22 cellular contexts compared by ENCODE assay signal in the genomic region with DNA sequence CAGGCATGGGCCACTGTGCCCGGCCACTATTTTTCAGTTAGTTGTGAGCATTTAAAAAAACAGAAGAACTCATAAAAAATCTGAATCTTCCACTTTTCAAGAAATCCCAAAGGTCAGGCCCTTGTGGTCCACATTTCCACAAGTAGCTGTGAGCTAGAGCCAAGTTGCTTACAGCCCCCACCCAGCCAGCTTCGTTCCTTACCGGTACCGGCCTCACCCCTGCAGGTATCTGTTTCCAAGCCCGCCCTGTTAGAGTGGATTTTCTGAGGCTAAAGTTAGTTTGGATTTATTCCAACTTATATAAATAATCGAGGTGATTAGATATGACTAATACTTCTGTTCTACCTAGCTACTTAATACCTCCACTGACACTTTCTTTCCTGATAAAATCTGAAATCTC.
DNase-seq lines count a peak whose midpoint lies in the region; ATAC-seq, FAIRE-seq and TF ChIP-seq lines count a peak whose summit lies in the region.
"Had no signal": no experiment of that assay in that cellular context is flagged by ENCODE, and none has a peak within 500 bp of the region (broad histone marks: within the 10 kb centered on the region; RNA-seq: fewer than 3 reads in every experiment).

No MANE protein-coding gene starts in this region.

- H3K9me3 ChIP-seq in Loucy (ENCODE audit: insufficient read depth, low read depth, low read length): no peaks in the 10 kb centered on the region
- no peaks in the 10 kb centered on the region; the same call in 1 of the 2 replicates for H3K9me3 ChIP-seq in K562 (replicated peaks; ENCODE audit: control insufficient read depth, insufficient read depth, low read depth, low read length)
- no peaks in the 10 kb centered on the region for H3K9me3 ChIP-seq in small intestine (ENCODE audit: control insufficient read depth, low read depth)
- H3K9me3 ChIP-seq in breast epithelium: no peaks in the 10 kb centered on the region
- H3K9me3 ChIP-seq: A549, adrenal gland, vagina had no signal

- H3K4me1 ChIP-seq in Loucy (ENCODE audit: insufficient read depth, low read length, poor library complexity, severe bottlenecking) (peaks cover 72% of the 10 kb centered on the region), K562 (replicated peaks in 1 of 2; ENCODE audit: control insufficient read depth in 2 of 2, insufficient read depth in 2 of 2, low read length in 2 of 2) (peaks cover 7 to 42% of the 10 kb centered on the region in 2 experiments; a peak in 4 of 5 replicates), small intestine (ENCODE audit: control insufficient read depth in 2 of 2, insufficient read depth in 1 of 2, low read depth in 1 of 2, low read length in 1 of 2) (peaks cover 16 to 33% of the 10 kb centered on the region in 2 donors), breast epithelium (no peaks in the 10 kb centered on the region)

- CTCF ChIA-PET in activated CD4-positive, alpha-beta T cell treated with anti-CD3 and anti-CD28 coated beads, Interleukin-2, amount 10 ng/mL, durations not matched to agents 7 days and 5 days (lab: Charles Lee): interaction anchor here (0.6 to 1.9 kb wide), 4 partner anchors 10 to 156 kb away, joined by 3 to 10 read pairs (median 5); partner anchors contain the start of gene IQGAP2
- CTCF ChIA-PET in K562 (lab: Yijun Ruan, JAX; ENCODE audit: low intra/inter-chr PET ratio): no interaction called here

- H4K20me1 ChIP-seq in Loucy (ENCODE audit: insufficient read depth, low read length, poor library complexity, severe bottlenecking) (no peaks in the 10 kb centered on the region), K562 (replicated peaks; ENCODE audit: control insufficient read depth, insufficient read depth, low read length) (no peaks in the 10 kb centered on the region)

- FAIRE-seq in K562 (lab: Jason Lieb, UNC) (no peak), small intestine (lab: Jason Lieb, UNC) (peak; percentile 23)
- FAIRE-seq: A549, bronchial epithelial cell, GM12878, keratinocyte had no signal

- no peak for TF ChIP-seq RAD21 in K562 (CRISPR knock-in tag; conservative IDR thresholded peaks at IDR 0.05 in 1 of 2, IDR thresholded peaks at IDR 0.05 in 1 of 2)

- WGBS in K562 (ENCODE audit: insufficient coverage, low coverage, missing lambda C conversion rate): 48% methylated on average over 6 of the region's 6 CpGs
- 30 to 67% (median 49%) methylated on average over 6 of the region's 6 CpGs for WGBS in small intestine, 3 donors

- H3K27ac Mint-ChIP-seq in activated CD4-positive, alpha-beta T cell treated with anti-CD3 and anti-CD28 coated beads, Interleukin-2, amount 10 ng/mL, durations not matched to agents 7 days and 5 days: peak overlapping the region; percentile 95
- H3K27ac Mint-ChIP-seq: activated B cell treated with CpG ODN at 0.5 μM for 24 hours had no signal

- POLR2A ChIA-PET in activated CD4-positive, alpha-beta T cell treated with anti-CD3 and anti-CD28 coated beads, Interleukin-2, amount 10 ng/mL, durations not matched to agents 7 days and 5 days (lab: Charles Lee): interaction anchor here (2.7 kb wide), 1 partner anchor 138 kb away, joined by 12 read pairs; the partner anchor contains the start of gene IQGAP2
- POLR2A ChIA-PET in K562 (lab: Yijun Ruan, JAX): no interaction called here

- H3K4me3 Mint-ChIP-seq in activated CD4-positive, alpha-beta T cell treated with anti-CD3 and anti-CD28 coated beads, Interleukin-2, amount 10 ng/mL, durations not matched to agents 7 days and 5 days: peak overlapping the region; percentile 66
- H3K4me3 Mint-ChIP-seq: dendritic cell treated with granulocyte-macrophage colony-stimulating factor and Interleukin-4, amounts not matched to agents 40 ng/mL and 50 ng/mL, for 4 days had no signal

- no peak for TF ChIP-seq EP300 in K562 (IDR thresholded peaks at IDR 0.05; ENCODE audit: low read length)

- intact Hi-C loops in K562 (cut with micrococcal nuclease) (loop anchor here (5.0 kb wide), 2 partner anchors 60 to 205 kb away; no protein-coding TSS in a partner anchor), breast epithelium (cut with DNase I; ENCODE audit: low total_unique reads) (no loop called here)

- H3K9me3 Mint-ChIP-seq in activated CD4-positive, alpha-beta T cell treated with anti-CD3 and anti-CD28 coated beads, Interleukin-2, amount 10 ng/mL, durations not matched to agents 7 days and 5 days: peaks cover 2% of the 10 kb centered on the region
- H3K9me3 Mint-ChIP-seq: activated B cell treated with CpG ODN at 0.5 μM for 24 hours; dendritic cell treated with granulocyte-macrophage colony-stimulating factor and Interleukin-4, amounts not matched to agents 40 ng/mL and 50 ng/mL, for 4 days had no signal

- H3K4me1 Mint-ChIP-seq in activated CD4-positive, alpha-beta T cell treated with anti-CD3 and anti-CD28 coated beads, Interleukin-2, amount 10 ng/mL, durations not matched to agents 7 days and 5 days: peaks cover 81% of the 10 kb centered on the region

- no peak overlapping the region for H2AFZ ChIP-seq in Loucy (ENCODE audit: low read length)
- H2AFZ ChIP-seq in K562 (ENCODE audit: low read depth, low read length): no peak overlapping the region
- H2AFZ ChIP-seq: hepatocyte had no signal

- TF ChIP-seq CTCF in Loucy (conservative IDR thresholded peaks at IDR 0.05; ENCODE audit: low read length) (no peak), K562 (IDR thresholded peaks at IDR 0.05 in 2 of 3, conservative IDR thresholded peaks at IDR 0.05 in 1 of 3; ENCODE audit: insufficient read depth in 2 of 3, low read depth in 1 of 3, low read length in 3 of 3) (no peak), breast epithelium (IDR thresholded peaks at IDR 0.05) (no peak)

- H3K4me3 ChIP-seq in Loucy (ENCODE audit: low read length, poor library complexity, severe bottlenecking) (peak overlapping the region; percentile 68), K562 (no peak overlapping the region), small intestine (ENCODE audit: low read depth in 1 of 2, low read length in 2 of 2) (no peak overlapping the region), breast epithelium (no peak overlapping the region)
- H3K4me3 ChIP-seq: A549, adrenal gland, GM12878, hepatocyte, vagina had no signal

- H3K27ac ChIP-seq in K562 (ENCODE audit: extremely low read depth, low read depth, low read length): no peak overlapping the region; the same call in 2 of the 3 replicates
- peak overlapping the region; percentile 54 to 76 for H3K27ac ChIP-seq in small intestine (ENCODE audit: low read depth in 1 of 2, low read length in 1 of 2)
- peak overlapping the region in 1 of 2 donors; percentile 60 for H3K27ac ChIP-seq in breast epithelium
- H3K27ac ChIP-seq: A549, vagina had no signal

- no TSS peak for BruUV-seq in K562 (replicated peaks; lab: Mats Ljungman, UMichigan)

- H3F3A ChIP-seq in Loucy (ENCODE audit: low read depth): peaks cover 24% of the 10 kb centered on the region

- H3K36me3 ChIP-seq in Loucy (ENCODE audit: insufficient read depth, low read length) (peaks cover 6% of the 10 kb centered on the region; the same call in 1 of the 2 replicates), K562 (ENCODE audit: control insufficient read depth, insufficient read depth, low read length) (no peaks in the 10 kb centered on the region), small intestine (ENCODE audit: control insufficient read depth in 2 of 2, insufficient read depth in 2 of 2, low read length in 2 of 2) (no peaks in the 10 kb centered on the region), breast epithelium (no peaks in the 10 kb centered on the region)
- H3K36me3 ChIP-seq: adrenal gland, vagina had no signal

- TF ChIP-seq POLR2A in K562 (conservative IDR thresholded peaks at IDR 0.05) (no peak), breast epithelium (IDR thresholded peaks at IDR 0.05) (no peak)

- H3K36me3 Mint-ChIP-seq in activated CD4-positive, alpha-beta T cell treated with anti-CD3 and anti-CD28 coated beads, Interleukin-2, amount 10 ng/mL, durations not matched to agents 7 days and 5 days (ENCODE audit: low read depth): peaks cover 18% of the 10 kb centered on the region

- H3K4me2 ChIP-seq in Loucy (ENCODE audit: low read depth, low read length, poor library complexity, severe bottlenecking) (peak overlapping the region; percentile 85), K562 (ENCODE audit: insufficient read depth, low read length) (peak overlapping the region; percentile 69; the same call in 1 of the 2 replicates)
- H3K4me2 ChIP-seq: A549, hepatocyte had no signal

- in situ Hi-C loops in K562 (cut with MboI): loop anchor here (5.0 kb wide), 1 partner anchor 135 kb away; no protein-coding TSS in a partner anchor

- H3K79me2 ChIP-seq in Loucy (ENCODE audit: insufficient read depth, low read length): peaks cover 76% of the 10 kb centered on the region
- H3K79me2 ChIP-seq in K562 (ENCODE audit: control insufficient read depth, insufficient read depth, low read length): no peaks in the 10 kb centered on the region

- H3K27me3 ChIP-seq in Loucy (ENCODE audit: insufficient read depth, low read length, poor library complexity, severe bottlenecking) (no peaks in the 10 kb centered on the region), K562 (ENCODE audit: control insufficient read depth in 2 of 2, insufficient read depth in 2 of 2, low read length in 2 of 2) (no peaks in the 10 kb centered on the region), small intestine (ENCODE audit: control insufficient read depth in 2 of 2, insufficient read depth in 2 of 2, low read length in 2 of 2) (no peaks in the 10 kb centered on the region), breast epithelium (no peaks in the 10 kb centered on the region)
- H3K27me3 ChIP-seq: adrenal gland, hepatocyte, vagina had no signal

- H3K9me1 ChIP-seq in K562 (ENCODE audit: control insufficient read depth, insufficient read depth, low read length): no peaks in the 10 kb centered on the region

- no peaks in the 10 kb centered on the region for H3K27me3 Mint-ChIP-seq in activated CD4-positive, alpha-beta T cell treated with anti-CD3 and anti-CD28 coated beads, Interleukin-2, amount 10 ng/mL, durations not matched to agents 7 days and 5 days
- H3K27me3 Mint-ChIP-seq: dendritic cell treated with granulocyte-macrophage colony-stimulating factor and Interleukin-4, amounts not matched to agents 40 ng/mL and 50 ng/mL, for 4 days had no signal

- no peaks in the 10 kb centered on the region for H3K9me2 ChIP-seq in Loucy (replicated peaks; ENCODE audit: low read depth, low read length)

- H3K9ac ChIP-seq in Loucy (ENCODE audit: low read depth, low read length, poor library complexity, severe bottlenecking): peak overlapping the region; percentile 57
- no peak overlapping the region for H3K9ac ChIP-seq in K562 (ENCODE audit: insufficient read depth in 1 of 2, low read depth in 2 of 2, low read length in 2 of 2)

- DNase-seq in activated CD4-positive, alpha-beta T cell treated with anti-CD3 and anti-CD28 coated beads, Interleukin-2, amount 10 ng/mL, durations not matched to agents 7 days and 5 days: no peak
- no peak for DNase-seq in activated CD4-positive, alpha-beta T cell treated with anti-CD3 and anti-CD28 coated beads, Interleukin-2, amount 50 U/mL, for 4 hours
- DNase-seq in K562 (ENCODE audit: extremely low read depth in 1 of 4, low spot score in 3 of 4) (no peak), small intestine (peak; percentile 87), breast epithelium (ENCODE audit: low spot score in 2 of 2) (no peak), SIG-M5 (lab: John Stamatoyannopoulos, UW) (no peak)
- DNase-seq: activated B cell treated with CpG ODN at 0.5 μM for 24 hours, HCEC 1CT, NCI-H1417 treated with DMSO at 0.1 percent for 48 hours, NCI-H2171, PC-3, posterior cingulate gyrus had no signal

- ATAC-seq in K562 (no peak), GM18858 (IDR thresholded peaks at IDR 0.05; ENCODE audit: unreplicated experiment) (no peak)
- ATAC-seq: A549, GM12878, PC-3 had no signal
